In genomic region chr2:10298777-10299176, GRCh38 we compare ENCODE assay signal across 7 cellular contexts. TPM values are rescaled to one million over a fixed set of nuclear protein-coding genes. Genes with fewer than 3 reads are reported as not detected.
DNase-seq lines count a peak whose midpoint lies in the region; ATAC-seq and TF ChIP-seq lines count a peak whose summit lies in the region.
"Not testable (repeated sequence)": the region's sequence is repeated elsewhere in the genome, so short reads cannot be mapped to it uniquely, and the experiment has no call there.

No MANE protein-coding gene starts in this region.

- not testable (repeated sequence) for H3K9ac ChIP-seq in Loucy (ENCODE audit: low read depth, low read length, poor library complexity, severe bottlenecking)

- peaks cover 33% of the 10 kb centered on the region for H3K4me1 ChIP-seq in CD4-positive, CD25-positive, alpha-beta regulatory T cell (ENCODE audit: control insufficient read depth, insufficient read depth, low read length, poor library complexity, severe bottlenecking)
- H3K4me1 ChIP-seq in Loucy (ENCODE audit: insufficient read depth, low read length, poor library complexity, severe bottlenecking) (peaks cover 32% of the 10 kb centered on the region), left ventricle myocardium inferior (peaks cover 30% of the 10 kb centered on the region), neutrophil (ENCODE audit: control insufficient read depth in 1 of 2, insufficient read depth in 1 of 2, low read depth in 1 of 2, low read length in 1 of 2) (peaks cover 53 to 55% of the 10 kb centered on the region in 2 experiments), stomach (peaks cover 7 to 25% (median 17%) of the 10 kb centered on the region in 4 donors)

- not testable (repeated sequence) for TF ChIP-seq POLR2A in stomach (IDR thresholded peaks at IDR 0.05)

- intact Hi-C loops in left ventricle myocardium inferior (cut with micrococcal nuclease) = not testable (repeated sequence)
- intact Hi-C loops in stomach (cut with DNase I; ENCODE audit: low total_unique reads) = loop anchor here (10.0 kb wide), 1 partner anchor 164 kb away; no protein-coding TSS in a partner anchor

- not testable (repeated sequence) for H3K9me2 ChIP-seq in Loucy (replicated peaks; ENCODE audit: low read depth, low read length)

- H3F3A ChIP-seq in Loucy (ENCODE audit: low read depth) = not testable (repeated sequence)

- not testable (repeated sequence) for H3K27me3 Mint-ChIP-seq in CD4-positive, CD25-positive, alpha-beta regulatory T cell; T-cell; activated naive CD8-positive, alpha-beta T cell

- H3K9me3 ChIP-seq in CD4-positive, CD25-positive, alpha-beta regulatory T cell (ENCODE audit: control insufficient read depth in 2 of 2, low read length in 2 of 2); Loucy (ENCODE audit: insufficient read depth, low read depth, low read length); neutrophil; stomach: not testable (repeated sequence)
- H3K9me3 ChIP-seq in left ventricle myocardium inferior (replicated peaks) = peaks cover 18% of the 10 kb centered on the region

- H3K4me2 ChIP-seq in Loucy (ENCODE audit: low read depth, low read length, poor library complexity, severe bottlenecking) = peak overlapping the region; percentile 72

- not testable (repeated sequence) for ATAC-seq in CD4-positive, CD25-positive, alpha-beta regulatory T cell (ENCODE audit: low read depth in 2 of 2); T-cell (replicated peaks in 1 of 4)

- POLR2A ChIA-PET in T-cell (lab: Charles Lee) = not testable (repeated sequence)

- not testable (repeated sequence) for H3K27ac ChIP-seq in CD4-positive, CD25-positive, alpha-beta regulatory T cell (ENCODE audit: insufficient read depth, low read length, poor library complexity, severe bottlenecking)
- H3K27ac ChIP-seq in left ventricle myocardium inferior (replicated peaks) (peak overlapping the region; percentile 55), neutrophil (peak overlapping the region; percentile 96), stomach (peak overlapping the region in 3 of 5 donors; percentile 49 to 69 (median 66))

- not testable (repeated sequence) for TF ChIP-seq EP300 in stomach (IDR thresholded peaks at IDR 0.05)

- H3K36me3 ChIP-seq in CD4-positive, CD25-positive, alpha-beta regulatory T cell (ENCODE audit: control insufficient read depth, insufficient read depth, low read length); Loucy (ENCODE audit: insufficient read depth, low read length); left ventricle myocardium inferior; neutrophil; stomach: not testable (repeated sequence)

- H3K27ac Mint-ChIP-seq in CD4-positive, CD25-positive, alpha-beta regulatory T cell = peak overlapping the region; percentile 28 to 59 (median 36)
- peak overlapping the region; percentile 88 to 93 for H3K27ac Mint-ChIP-seq in T-cell
- peak overlapping the region; percentile 59 for H3K27ac Mint-ChIP-seq in activated naive CD8-positive, alpha-beta T cell

- H3K4me3 Mint-ChIP-seq in CD4-positive, CD25-positive, alpha-beta regulatory T cell = peak overlapping the region in 2 of 4 donors; percentile 10 to 87
- peak overlapping the region in 1 of 3 donors; percentile 25 for H3K4me3 Mint-ChIP-seq in T-cell
- peak overlapping the region; percentile 59 for H3K4me3 Mint-ChIP-seq in activated naive CD8-positive, alpha-beta T cell

- H3K79me2 ChIP-seq in Loucy (ENCODE audit: insufficient read depth, low read length) = peaks cover 15% of the 10 kb centered on the region

- H3K4me1 Mint-ChIP-seq in CD4-positive, CD25-positive, alpha-beta regulatory T cell = peaks cover 0 to 42% (median 27%) of the 10 kb centered on the region in 4 donors
- H3K4me1 Mint-ChIP-seq in T-cell = peaks cover 36 to 50% (median 45%) of the 10 kb centered on the region in 3 donors
- peaks cover 49% of the 10 kb centered on the region for H3K4me1 Mint-ChIP-seq in activated naive CD8-positive, alpha-beta T cell (ENCODE audit: low read depth)

- not testable (repeated sequence) for H3K27me3 ChIP-seq in CD4-positive, CD25-positive, alpha-beta regulatory T cell (ENCODE audit: control insufficient read depth, insufficient read depth, low read length); Loucy (ENCODE audit: insufficient read depth, low read length, poor library complexity, severe bottlenecking); left ventricle myocardium inferior (ENCODE audit: low read depth); neutrophil; stomach

- H3K36me3 Mint-ChIP-seq in CD4-positive, CD25-positive, alpha-beta regulatory T cell; T-cell; activated naive CD8-positive, alpha-beta T cell: not testable (repeated sequence)

- H3K9me3 Mint-ChIP-seq in CD4-positive, CD25-positive, alpha-beta regulatory T cell; T-cell; activated naive CD8-positive, alpha-beta T cell (ENCODE audit: low read depth): not testable (repeated sequence)

- not testable (repeated sequence) for TF ChIP-seq CTCF in Loucy (conservative IDR thresholded peaks at IDR 0.05; ENCODE audit: low read length); left ventricle myocardium inferior (IDR thresholded peaks at IDR 0.05; ENCODE audit: borderline replicate concordance); neutrophil (IDR thresholded peaks at IDR 0.05); stomach (IDR thresholded peaks at IDR 0.05)

- H4K20me1 ChIP-seq in Loucy (ENCODE audit: insufficient read depth, low read length, poor library complexity, severe bottlenecking) = not testable (repeated sequence)

- not testable (repeated sequence) for DNase-seq in CD4-positive, CD25-positive, alpha-beta regulatory T cell; T-cell; left ventricle myocardium inferior; stomach

- H3K4me3 ChIP-seq in CD4-positive, CD25-positive, alpha-beta regulatory T cell (ENCODE audit: low read depth, low read length); Loucy (ENCODE audit: low read length, poor library complexity, severe bottlenecking); left ventricle myocardium inferior; stomach: not testable (repeated sequence)
- peak overlapping the region in 1 of 2 experiments; percentile 36 for H3K4me3 ChIP-seq in neutrophil (ENCODE audit: low read depth in 1 of 2, low read length in 1 of 2)

- CTCF ChIA-PET in T-cell (lab: Charles Lee) = interaction anchor here in 1 of 2 donors (1.4 kb wide), 1 partner anchor 110 kb away, joined by 8 read pairs; no protein-coding TSS in a partner anchor

- H2AFZ ChIP-seq in Loucy (ENCODE audit: low read length) = not testable (repeated sequence)

RNA-seq across cellular contexts. Expression of gene HPCAL1, which starts 3.9 kb away (rescaled TPM):
- 33.8 TPM for total RNA-seq in CD4-positive, CD25-positive, alpha-beta regulatory T cell
- 10 to 100 TPM; 80.6 to 95.6 (median 87.7) TPM for polyA plus RNA-seq in CD4-positive, CD25-positive, alpha-beta regulatory T cell
- total RNA-seq in T-cell (10 to 100 TPM; 39.5 to 87.3 (median 83.2) TPM), left ventricle myocardium inferior (29.4 TPM), stomach (100 to 1,000 TPM in 2 of 5 donors, 10 to 100 TPM in 3; 14.0 to 571 (median 89.3) TPM)
- polyA plus RNA-seq in stomach = 10 to 100 TPM; 46.4 to 97.9 (median 81.6) TPM

Comparison
In these comparisons a context has a peak if more than half of its experiments do, and no peak if none do; other contexts are left out.
1. H3K27ac Mint-ChIP-seq: peak in every context shown above with its lines; median percentile 90 in T-cell; 59 in activated naive CD8-positive, alpha-beta T cell; 36 in CD4-positive, CD25-positive, alpha-beta regulatory T cell.